13 cellular contexts compared by ENCODE assay signal in genomic region chr3:37992271-37993066, GRCh38. TPM values are rescaled to one million over a fixed set of nuclear protein-coding genes. Genes with fewer than 3 reads are reported as not detected.
DNase-seq lines count a peak whose midpoint lies in the region; ATAC-seq and TF ChIP-seq lines count a peak whose summit lies in the region.
"Had no signal": no experiment of that assay in that cellular context is flagged by ENCODE, and none has a peak within 500 bp of the region (broad histone marks: within the 10 kb centered on the region; RNA-seq: fewer than 3 reads in every experiment).

No MANE protein-coding gene starts in this region.

- no peak for ATAC-seq in activated CD8-positive, alpha-beta memory T cell treated with anti-CD3 and anti-CD28 coated beads, Interleukin-2, amount 10 ng/mL, durations not matched to agents 7 days and 5 days
- ATAC-seq in activated CD8-positive, alpha-beta T cell treated with anti-CD3 and anti-CD28 coated beads, Interleukin-2, amount 10 ng/mL, durations not matched to agents 7 days and 5 days: no peak
- ATAC-seq in HG02970 (IDR thresholded peaks at IDR 0.05; ENCODE audit: low FRiP score, unreplicated experiment) (no peak), GM19395 (IDR thresholded peaks at IDR 0.05; ENCODE audit: unreplicated experiment) (no peak)
- ATAC-seq: stimulated activated naive CD8-positive, alpha-beta T cell treated with anti-CD3 and anti-CD28 coated beads, Interleukin-15, amount 100 ng/mL, for 72 hours had no signal

- peaks cover 39% of the 10 kb centered on the region for H3K4me1 Mint-ChIP-seq in activated CD8-positive, alpha-beta memory T cell treated with anti-CD3 and anti-CD28 coated beads, Interleukin-2, amount 10 ng/mL, durations not matched to agents 7 days and 5 days
- peaks cover 39% of the 10 kb centered on the region for H3K4me1 Mint-ChIP-seq in activated CD8-positive, alpha-beta T cell treated with anti-CD3 and anti-CD28 coated beads, Interleukin-2, amount 10 ng/mL, durations not matched to agents 7 days and 5 days (ENCODE audit: low read depth)

- TF ChIP-seq EP300 in sigmoid colon (IDR thresholded peaks at IDR 0.05): no peak

- intact Hi-C loops in sigmoid colon (cut with DNase I): no loop called here

- no peaks in the 10 kb centered on the region for H3K9me3 Mint-ChIP-seq in activated CD8-positive, alpha-beta memory T cell treated with anti-CD3 and anti-CD28 coated beads, Interleukin-2, amount 10 ng/mL, durations not matched to agents 7 days and 5 days (ENCODE audit: low read depth)
- no peaks in the 10 kb centered on the region for H3K9me3 Mint-ChIP-seq in activated CD8-positive, alpha-beta T cell treated with anti-CD3 and anti-CD28 coated beads, Interleukin-2, amount 10 ng/mL, durations not matched to agents 7 days and 5 days (ENCODE audit: insufficient read depth)
- H3K9me3 Mint-ChIP-seq: stimulated activated naive CD8-positive, alpha-beta T cell treated with anti-CD3 and anti-CD28 coated beads, Interleukin-15, amount 100 ng/mL, for 72 hours had no signal

- H3K27ac Mint-ChIP-seq in activated CD8-positive, alpha-beta memory T cell treated with anti-CD3 and anti-CD28 coated beads, Interleukin-2, amount 10 ng/mL, durations not matched to agents 7 days and 5 days: no peak overlapping the region
- peak overlapping the region; percentile 2 for H3K27ac Mint-ChIP-seq in activated CD8-positive, alpha-beta T cell treated with anti-CD3 and anti-CD28 coated beads, Interleukin-2, amount 10 ng/mL, durations not matched to agents 7 days and 5 days

- H3K9me3 ChIP-seq in sigmoid colon: no peaks in the 10 kb centered on the region

- no peak for DNase-seq in activated CD8-positive, alpha-beta memory T cell treated with anti-CD3 and anti-CD28 coated beads, Interleukin-2, amount 10 ng/mL, durations not matched to agents 7 days and 5 days
- no peak for DNase-seq in activated CD8-positive, alpha-beta memory T cell treated with anti-CD3 and anti-CD28 coated beads for 24 hours
- DNase-seq in activated CD8-positive, alpha-beta T cell treated with anti-CD3 and anti-CD28 coated beads, Interleukin-2, amount 10 ng/mL, durations not matched to agents 7 days and 5 days: no peak
- peak; percentile 48 for DNase-seq in islet precursor cell
- peak; percentile 54 for DNase-seq in sigmoid colon
- DNase-seq in stimulated activated CD4-positive, alpha-beta T cell treated with anti-CD3 and anti-CD28 coated beads, Interleukin-2, amount 100 ng/mL, for 24 hours: no peak
- DNase-seq: DMS53; NCI-H524; stimulated activated naive CD8-positive, alpha-beta T cell treated with anti-CD3 and anti-CD28 coated beads, Interleukin-15, amount 100 ng/mL, for 72 hours had no signal

- no peaks in the 10 kb centered on the region for H3K36me3 ChIP-seq in sigmoid colon

- H3K4me3 Mint-ChIP-seq in activated CD8-positive, alpha-beta memory T cell treated with anti-CD3 and anti-CD28 coated beads, Interleukin-2, amount 10 ng/mL, durations not matched to agents 7 days and 5 days: peak overlapping the region; percentile 0
- H3K4me3 Mint-ChIP-seq in activated CD8-positive, alpha-beta T cell treated with anti-CD3 and anti-CD28 coated beads, Interleukin-2, amount 10 ng/mL, durations not matched to agents 7 days and 5 days: peak overlapping the region; percentile 91

- CTCF ChIA-PET in activated CD8-positive, alpha-beta memory T cell treated with anti-CD3 and anti-CD28 coated beads, Interleukin-2, amount 10 ng/mL, durations not matched to agents 7 days and 5 days (lab: Charles Lee): interaction anchor here (1.4 to 1.9 kb wide), 2 partner anchors 17 to 18 kb away, joined by 3 to 7 read pairs; no protein-coding TSS in a partner anchor
- CTCF ChIA-PET in activated CD8-positive, alpha-beta T cell treated with anti-CD3 and anti-CD28 coated beads, Interleukin-2, amount 10 ng/mL, durations not matched to agents 7 days and 5 days (lab: Charles Lee): interaction anchor here (1.0 to 1.2 kb wide), 3 partner anchors 18 to 25 kb away, joined by 3 to 5 read pairs (median 5); no protein-coding TSS in a partner anchor

- TF ChIP-seq POLR2A in sigmoid colon (IDR thresholded peaks at IDR 0.05): peak in 1 of 2 donors; percentile 56

- H3K4me1 ChIP-seq in sigmoid colon: peaks cover 0 to 23% (median 15%) of the 10 kb centered on the region in 4 donors

- no peaks in the 10 kb centered on the region for H3K27me3 Mint-ChIP-seq in activated CD8-positive, alpha-beta memory T cell treated with anti-CD3 and anti-CD28 coated beads, Interleukin-2, amount 10 ng/mL, durations not matched to agents 7 days and 5 days
- H3K27me3 Mint-ChIP-seq in activated CD8-positive, alpha-beta T cell treated with anti-CD3 and anti-CD28 coated beads, Interleukin-2, amount 10 ng/mL, durations not matched to agents 7 days and 5 days (ENCODE audit: low read depth): peaks cover 3% of the 10 kb centered on the region
- H3K27me3 Mint-ChIP-seq: stimulated activated naive CD8-positive, alpha-beta T cell treated with anti-CD3 and anti-CD28 coated beads, Interleukin-15, amount 100 ng/mL, for 72 hours had no signal

- no peak for TF ChIP-seq CTCF in sigmoid colon (IDR thresholded peaks at IDR 0.05)

- H3K27ac ChIP-seq in sigmoid colon: peak overlapping the region in 1 of 4 donors; percentile 7

- POLR2A ChIA-PET in activated CD8-positive, alpha-beta T cell treated with anti-CD3 and anti-CD28 coated beads, Interleukin-2, amount 10 ng/mL, durations not matched to agents 7 days and 5 days (lab: Charles Lee): interaction anchor here (1.4 kb wide), 1 partner anchor 47 kb away, joined by 3 read pairs; the partner anchor contains the start of gene DLEC1

- H3K27me3 ChIP-seq in sigmoid colon: no peaks in the 10 kb centered on the region

- WGBS in sigmoid colon, 2 donors: 32 to 76% methylated on average over 9 of the region's 9 CpGs

- peaks cover 19% of the 10 kb centered on the region for H3K36me3 Mint-ChIP-seq in activated CD8-positive, alpha-beta memory T cell treated with anti-CD3 and anti-CD28 coated beads, Interleukin-2, amount 10 ng/mL, durations not matched to agents 7 days and 5 days
- peaks cover 20% of the 10 kb centered on the region for H3K36me3 Mint-ChIP-seq in activated CD8-positive, alpha-beta T cell treated with anti-CD3 and anti-CD28 coated beads, Interleukin-2, amount 10 ng/mL, durations not matched to agents 7 days and 5 days (ENCODE audit: low read depth)

- no peak overlapping the region for H3K4me3 ChIP-seq in sigmoid colon

RNA-seq across cellular contexts. Expression of gene VILL, which starts 1.9 kb away (rescaled TPM):
- total RNA-seq in activated CD8-positive, alpha-beta memory T cell treated with anti-CD3 and anti-CD28 coated beads, Interleukin-2, amount 10 ng/mL, durations not matched to agents 7 days and 5 days: 10 to 100 TPM; 15.4 to 18.3 TPM
- 10 to 100 TPM; 14.6 to 15.1 TPM for total RNA-seq in activated CD8-positive, alpha-beta T cell treated with anti-CD3 and anti-CD28 coated beads, Interleukin-2, amount 10 ng/mL, durations not matched to agents 7 days and 5 days
- total RNA-seq in sigmoid colon: 1 to 10 TPM; 5.3 to 8.3 (median 6.6) TPM
- polyA plus RNA-seq in sigmoid colon: 100 to 1,000 TPM in 1 of 3 donors, 10 to 100 TPM in 2; 81.7 to 175 (median 97.0) TPM

RNA-seq across cellular contexts. Expression of gene PLCD1, which starts 37.0 kb away (rescaled TPM):
- total RNA-seq in activated CD8-positive, alpha-beta memory T cell treated with anti-CD3 and anti-CD28 coated beads, Interleukin-2, amount 10 ng/mL, durations not matched to agents 7 days and 5 days: 10 to 100 TPM; 12.3 to 20.6 TPM
- total RNA-seq in activated CD8-positive, alpha-beta T cell treated with anti-CD3 and anti-CD28 coated beads, Interleukin-2, amount 10 ng/mL, durations not matched to agents 7 days and 5 days: 10 to 100 TPM in 1 of 2 experiments, 1 to 10 TPM in 1; 9.7 to 10.1 TPM
- 10 to 100 TPM; 10.3 to 22.7 (median 14.2) TPM for total RNA-seq in sigmoid colon
- 100 to 1,000 TPM in 1 of 3 donors, 10 to 100 TPM in 2; 29.0 to 139 (median 85.9) TPM for polyA plus RNA-seq in sigmoid colon

RNA-seq across cellular contexts. Expression of gene DLEC1, which starts 46.5 kb away (rescaled TPM):
- 1 to 10 TPM in 1 of 2 experiments, under 1 TPM in 1; 0.26 to 1.1 TPM for total RNA-seq in activated CD8-positive, alpha-beta memory T cell treated with anti-CD3 and anti-CD28 coated beads, Interleukin-2, amount 10 ng/mL, durations not matched to agents 7 days and 5 days
- under 1 TPM; 0.26 to 0.60 TPM for total RNA-seq in activated CD8-positive, alpha-beta T cell treated with anti-CD3 and anti-CD28 coated beads, Interleukin-2, amount 10 ng/mL, durations not matched to agents 7 days and 5 days
- under 1 TPM; 0.16 to 0.41 (median 0.32) TPM for total RNA-seq in sigmoid colon
- under 1 TPM; 0.42 to 0.60 (median 0.46) TPM for polyA plus RNA-seq in sigmoid colon
- total RNA-seq: epithelial cell of proximal tubule, SK-MEL-5 had no signal

Comparison
In these comparisons a context has a peak if more than half of its experiments do, and no peak if none do; other contexts are left out.
1. DNase-seq: peak in islet precursor cell (single experiment) and sigmoid colon (single experiment); none in activated CD8-positive, alpha-beta memory T cell treated with anti-CD3 and anti-CD28 coated beads, Interleukin-2, amount 10 ng/mL, durations not matched to agents 7 days and 5 days (single experiment), activated CD8-positive, alpha-beta memory T cell treated with anti-CD3 and anti-CD28 coated beads for 24 hours (single experiment), activated CD8-positive, alpha-beta T cell treated with anti-CD3 and anti-CD28 coated beads, Interleukin-2, amount 10 ng/mL, durations not matched to agents 7 days and 5 days (single experiment) and stimulated activated CD4-positive, alpha-beta T cell treated with anti-CD3 and anti-CD28 coated beads, Interleukin-2, amount 100 ng/mL, for 24 hours (0 of 2).